ENCODE assay signal across 16 cellular contexts in the genomic region with DNA sequence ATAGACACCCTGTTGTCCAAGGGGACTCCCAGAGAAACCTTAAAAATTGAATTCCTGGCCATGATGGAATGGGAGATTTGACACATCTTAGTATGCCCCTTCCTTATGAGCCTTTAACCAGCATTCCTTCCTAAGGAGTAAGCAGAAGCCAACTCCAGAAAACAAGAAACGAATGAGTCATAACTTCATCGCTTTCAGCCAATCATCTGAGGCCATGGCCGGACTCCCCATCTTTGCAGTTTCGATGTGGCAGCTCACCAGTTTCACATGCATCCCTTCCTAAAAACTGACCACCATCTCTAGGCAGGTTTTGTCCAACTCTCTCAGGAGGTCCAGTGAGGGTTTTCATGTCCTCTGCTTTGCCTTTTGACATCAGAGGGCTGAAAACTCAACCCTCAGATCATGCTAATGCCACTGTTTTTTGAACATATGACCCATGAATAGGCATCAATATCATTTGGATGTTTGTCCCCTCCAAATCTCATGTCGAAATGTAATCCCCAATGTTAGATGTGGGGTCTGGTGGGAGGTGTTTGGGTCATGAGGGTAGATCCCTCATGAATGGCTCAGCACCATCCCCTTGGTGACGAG. TPM values are rescaled to one million over a fixed set of nuclear protein-coding genes. Genes with fewer than 3 reads are reported as not detected.
DNase-seq lines count a peak whose midpoint lies in the region; ATAC-seq, FAIRE-seq and TF ChIP-seq lines count a peak whose summit lies in the region.
"Had no signal": no experiment of that assay in that cellular context is flagged by ENCODE, and none has a peak within 500 bp of the region (broad histone marks: within the 10 kb centered on the region; RNA-seq: fewer than 3 reads in every experiment).

No MANE protein-coding gene starts in this region.

- H3K9me3 ChIP-seq in endothelial cell of umbilical vein (replicated peaks; ENCODE audit: control insufficient read depth, insufficient read depth, low read length) (no peaks in the 10 kb centered on the region), suprapubic skin (no peaks in the 10 kb centered on the region)
- H3K9me3 ChIP-seq: esophagus squamous epithelium had no signal

- H3K4me1 ChIP-seq in endothelial cell of umbilical vein (ENCODE audit: control insufficient read depth, extremely low read depth, insufficient read depth, low read length) (peaks cover 6% of the 10 kb centered on the region), suprapubic skin (peaks cover 21% of the 10 kb centered on the region)

- no peaks in the 10 kb centered on the region for H3K9me3 Mint-ChIP-seq in activated CD8-positive, alpha-beta memory T cell treated with anti-CD3 and anti-CD28 coated beads, Interleukin-2, amount 10 ng/mL, durations not matched to agents 7 days and 5 days (ENCODE audit: low read depth)
- H3K9me3 Mint-ChIP-seq: stimulated activated naive B cell treated with anti-CD40 and anti-IgM and Interleukin-4, amounts not matched to agents 10 μg/mL and 1 μg/mL and 100 μg/mL, for 72 hours had no signal

- no peaks in the 10 kb centered on the region for H4K20me1 ChIP-seq in endothelial cell of umbilical vein (replicated peaks; ENCODE audit: control insufficient read depth, extremely low read depth, insufficient read depth, low read length)

- DNase-seq in M059J (ENCODE audit: low read depth) (peak; percentile 89), endothelial cell of umbilical vein (ENCODE audit: low read depth, low spot score) (no peak), stromal cell of bone marrow (ENCODE audit: low read depth) (peak; percentile 45), suprapubic skin (ENCODE audit: low spot score in 2 of 2) (no peak)
- no peak for DNase-seq in stimulated activated CD4-positive, alpha-beta T cell treated with anti-CD3 and anti-CD28 coated beads, Interleukin-4, amount 100 ng/mL, for 1 hour
- no peak for DNase-seq in activated CD8-positive, alpha-beta memory T cell treated with anti-CD3 and anti-CD28 coated beads, Interleukin-2, amount 10 ng/mL, durations not matched to agents 7 days and 5 days
- DNase-seq: activated CD4-positive, CD25-positive, alpha-beta regulatory T cell; central memory CD4-positive, alpha-beta T cell; DMS79 treated with DMSO at 0.1 percent for 48 hours; esophagus squamous epithelium; stimulated activated CD4-positive, alpha-beta T cell treated with anti-CD3 and anti-CD28 coated beads, Interleukin-15, amount 100 ng/mL, for 24 hours; stimulated activated naive B cell treated with anti-CD40 and anti-IgM and Interleukin-4, amounts not matched to agents 10 μg/mL and 1 μg/mL and 100 μg/mL, for 72 hours had no signal

- H3K27me3 ChIP-seq in endothelial cell of umbilical vein (ENCODE audit: control insufficient read depth in 2 of 2, insufficient read depth in 2 of 2, low read length in 2 of 2) (no peaks in the 10 kb centered on the region), suprapubic skin (no peaks in the 10 kb centered on the region)
- H3K27me3 ChIP-seq: esophagus squamous epithelium had no signal

- dilution Hi-C loops in endothelial cell of umbilical vein (cut with MboI; ENCODE audit: extremely low pct_ligation_motif_present, low sequenced_read_pairs): no loop called here

- no peak overlapping the region for H3K4me3 ChIP-seq in endothelial cell of umbilical vein (replicated peaks in 1 of 3; ENCODE audit: insufficient read depth in 1 of 3, low read depth in 1 of 3, low read length in 3 of 3)
- no peak overlapping the region for H3K4me3 ChIP-seq in suprapubic skin
- H3K4me3 ChIP-seq: esophagus squamous epithelium had no signal

- no peak overlapping the region for H3K4me2 ChIP-seq in endothelial cell of umbilical vein (ENCODE audit: insufficient read depth, low read length)

- no peak overlapping the region for H3K27ac Mint-ChIP-seq in activated CD8-positive, alpha-beta memory T cell treated with anti-CD3 and anti-CD28 coated beads, Interleukin-2, amount 10 ng/mL, durations not matched to agents 7 days and 5 days
- H3K27ac Mint-ChIP-seq: stimulated activated naive B cell treated with anti-CD40 and anti-IgM and Interleukin-4, amounts not matched to agents 10 μg/mL and 1 μg/mL and 100 μg/mL, for 72 hours had no signal

- peaks cover 11% of the 10 kb centered on the region for H3K4me1 Mint-ChIP-seq in activated CD8-positive, alpha-beta memory T cell treated with anti-CD3 and anti-CD28 coated beads, Interleukin-2, amount 10 ng/mL, durations not matched to agents 7 days and 5 days

- ATAC-seq in GM19467 (IDR thresholded peaks at IDR 0.05; ENCODE audit: unreplicated experiment) (peak; percentile 53), GM18870 (IDR thresholded peaks at IDR 0.05; ENCODE audit: unreplicated experiment) (no peak)
- ATAC-seq in activated CD8-positive, alpha-beta memory T cell treated with anti-CD3 and anti-CD28 coated beads, Interleukin-2, amount 10 ng/mL, durations not matched to agents 7 days and 5 days: no peak
- ATAC-seq: stimulated activated naive B cell treated with anti-CD40 and anti-IgM and Interleukin-4, amounts not matched to agents 10 μg/mL and 1 μg/mL and 100 μg/mL, for 72 hours had no signal

- FAIRE-seq in endothelial cell of umbilical vein (lab: Jason Lieb, UNC): no peak
- FAIRE-seq: H1, RCC 7860 had no signal

- no peak for TF ChIP-seq EP300 in suprapubic skin (IDR thresholded peaks at IDR 0.05)

- no peaks in the 10 kb centered on the region for H3K9me1 ChIP-seq in endothelial cell of umbilical vein (replicated peaks; ENCODE audit: control insufficient read depth, extremely low read depth, insufficient read depth, low read length)

- TF ChIP-seq POLR2A in endothelial cell of umbilical vein (IDR thresholded peaks at IDR 0.05; ENCODE audit: low read depth, low read length) (no peak), suprapubic skin (IDR thresholded peaks at IDR 0.05) (no peak)

- H2AFZ ChIP-seq in endothelial cell of umbilical vein (ENCODE audit: low read depth, low read length): no peak overlapping the region

- H3K9ac ChIP-seq in endothelial cell of umbilical vein (replicated peaks; ENCODE audit: extremely low read depth, insufficient read depth, low read length): no peak overlapping the region

- peaks cover 22% of the 10 kb centered on the region for H3K79me2 ChIP-seq in endothelial cell of umbilical vein (ENCODE audit: control insufficient read depth, insufficient read depth, low read length)

- BruUV-seq in endothelial cell of umbilical vein (replicated peaks; lab: Mats Ljungman, UMichigan): no TSS peak

- H3K4me3 Mint-ChIP-seq in activated CD8-positive, alpha-beta memory T cell treated with anti-CD3 and anti-CD28 coated beads, Interleukin-2, amount 10 ng/mL, durations not matched to agents 7 days and 5 days: no peak overlapping the region
- H3K4me3 Mint-ChIP-seq: stimulated activated naive B cell treated with anti-CD40 and anti-IgM and Interleukin-4, amounts not matched to agents 10 μg/mL and 1 μg/mL and 100 μg/mL, for 72 hours had no signal

- no peaks in the 10 kb centered on the region for H3K27me3 Mint-ChIP-seq in activated CD8-positive, alpha-beta memory T cell treated with anti-CD3 and anti-CD28 coated beads, Interleukin-2, amount 10 ng/mL, durations not matched to agents 7 days and 5 days
- H3K27me3 Mint-ChIP-seq: stimulated activated naive B cell treated with anti-CD40 and anti-IgM and Interleukin-4, amounts not matched to agents 10 μg/mL and 1 μg/mL and 100 μg/mL, for 72 hours had no signal

- 90% methylated on average over 6 of the region's 6 CpGs for WGBS in suprapubic skin

- intact Hi-C loops in endothelial cell of umbilical vein (cut with micrococcal nuclease): no loop called here

- TF ChIP-seq CTCF in endothelial cell of umbilical vein (IDR thresholded peaks at IDR 0.05; ENCODE audit: extremely low read depth in 1 of 2, insufficient read depth in 1 of 2, low read depth in 1 of 2, low read length in 2 of 2) (no peak), suprapubic skin (IDR thresholded peaks at IDR 0.05) (no peak)

- H3K36me3 Mint-ChIP-seq in activated CD8-positive, alpha-beta memory T cell treated with anti-CD3 and anti-CD28 coated beads, Interleukin-2, amount 10 ng/mL, durations not matched to agents 7 days and 5 days: peaks cover 2% of the 10 kb centered on the region

- H3K27ac ChIP-seq in endothelial cell of umbilical vein (ENCODE audit: insufficient read depth, low read depth, low read length) (no peak overlapping the region), suprapubic skin (no peak overlapping the region)

- H3K36me3 ChIP-seq in endothelial cell of umbilical vein (ENCODE audit: control insufficient read depth in 2 of 2, extremely low read depth in 1 of 2, insufficient read depth in 2 of 2, low read length in 2 of 2): no peaks in the 10 kb centered on the region
- no peaks in the 10 kb centered on the region for H3K36me3 ChIP-seq in suprapubic skin
- H3K36me3 ChIP-seq: esophagus squamous epithelium had no signal

- POLR2A ChIA-PET in endothelial cell of umbilical vein (lab: Charles Lee): no interaction called here

- CTCF ChIA-PET in endothelial cell of umbilical vein (lab: Charles Lee): no interaction called here
- CTCF ChIA-PET in activated CD8-positive, alpha-beta memory T cell treated with anti-CD3 and anti-CD28 coated beads, Interleukin-2, amount 10 ng/mL, durations not matched to agents 7 days and 5 days (lab: Charles Lee): no interaction called here

TF ChIP-seq in endothelial cell of umbilical vein, 7 proteins besides CTCF, POLR2A, EP300 and RAD21:
- no peak for TF ChIP-seq MYC (IDR thresholded peaks at IDR 0.05; ENCODE audit: low read depth, low read length)
- peak; percentile 10 for TF ChIP-seq FOS (IDR thresholded peaks at IDR 0.05; ENCODE audit: borderline replicate concordance, insufficient read depth, low read length)
- TF ChIP-seq JUN (IDR thresholded peaks at IDR 0.05; ENCODE audit: borderline replicate concordance, insufficient read depth, insufficient read length, low read depth): no peak

RNA-seq across cellular contexts. Expression of gene DAAM1, which starts 19.9 kb away (rescaled TPM):
- 5.6 and 18.2 TPM in 2 replicates for total RNA-seq in M059J (2014; rRNA removed; shearing (Covaris generic))
- 25.3 and 32.0 TPM in 2 replicates for total RNA-seq in endothelial cell of umbilical vein
- 6.9 and 10.2 TPM in 2 replicates for polyA plus RNA-seq in endothelial cell of umbilical vein
- 8.3 and 10.3 TPM in 2 replicates for polyA plus RNA-seq in endothelial cell of umbilical vein (2011; cell fraction: cytosol; rRNA removed)
- 38.1 and 48.2 TPM in 2 replicates for polyA plus RNA-seq in endothelial cell of umbilical vein (2011; cell fraction: nucleus; rRNA removed)
- 29.4 and 33.0 TPM in 2 replicates for polyA plus RNA-seq in endothelial cell of umbilical vein (2012)
- polyA minus RNA-seq in endothelial cell of umbilical vein: 32.4 and 50.8 TPM in 2 replicates
- polyA minus RNA-seq in endothelial cell of umbilical vein (2011; cell fraction: cytosol; rRNA and poly(A)+ RNA removed): 9.0 TPM
- polyA minus RNA-seq in endothelial cell of umbilical vein (2011; cell fraction: nucleus; rRNA and poly(A)+ RNA removed): 85.5 and 131 TPM in 2 replicates
- total RNA-seq in suprapubic skin: 100 to 1,000 TPM; 103 to 196 (median 171) TPM
- total RNA-seq in activated CD8-positive, alpha-beta memory T cell treated with anti-CD3 and anti-CD28 coated beads, Interleukin-2, amount 10 ng/mL, durations not matched to agents 7 days and 5 days: 10 to 100 TPM; 12.1 to 15.9 TPM

Comparison
In these comparisons a context has a peak if more than half of its experiments do, and no peak if none do; other contexts are left out.
1. DNase-seq: peak in M059J (single experiment) and stromal cell of bone marrow (single experiment); none in endothelial cell of umbilical vein (single experiment), stimulated activated CD4-positive, alpha-beta T cell treated with anti-CD3 and anti-CD28 coated beads, Interleukin-4, amount 100 ng/mL, for 1 hour (single experiment), suprapubic skin (0 of 2) and activated CD8-positive, alpha-beta memory T cell treated with anti-CD3 and anti-CD28 coated beads, Interleukin-2, amount 10 ng/mL, durations not matched to agents 7 days and 5 days (single experiment).